Comparison of ENCODE assay signal across 1 cellular context in the genomic region with DNA sequence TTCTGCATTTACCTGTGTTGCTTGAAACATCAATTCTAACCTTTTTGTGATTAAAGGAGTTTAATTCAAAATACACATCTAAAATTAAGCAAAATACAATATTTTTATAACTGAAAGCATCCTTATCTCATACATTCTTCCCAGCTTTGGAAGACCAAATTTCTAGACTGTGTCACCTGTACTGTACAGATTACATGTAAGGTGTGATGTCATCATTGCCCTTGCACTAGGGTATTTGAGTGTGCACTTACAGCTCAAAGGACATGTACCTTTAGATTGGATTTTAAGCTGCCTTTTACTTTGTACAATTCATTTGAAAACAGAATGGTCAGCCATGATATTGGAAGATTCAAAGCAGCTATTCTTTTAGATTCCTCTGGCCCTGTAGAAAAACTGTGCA.
TF ChIP-seq lines count a peak whose summit lies in the region.

No MANE protein-coding gene starts in this region.

TF ChIP-seq in GM23338, 12 proteins besides CTCF, POLR2A, EP300 and RAD21 (continued from another document):
- TF ChIP-seq, protein P1, sequence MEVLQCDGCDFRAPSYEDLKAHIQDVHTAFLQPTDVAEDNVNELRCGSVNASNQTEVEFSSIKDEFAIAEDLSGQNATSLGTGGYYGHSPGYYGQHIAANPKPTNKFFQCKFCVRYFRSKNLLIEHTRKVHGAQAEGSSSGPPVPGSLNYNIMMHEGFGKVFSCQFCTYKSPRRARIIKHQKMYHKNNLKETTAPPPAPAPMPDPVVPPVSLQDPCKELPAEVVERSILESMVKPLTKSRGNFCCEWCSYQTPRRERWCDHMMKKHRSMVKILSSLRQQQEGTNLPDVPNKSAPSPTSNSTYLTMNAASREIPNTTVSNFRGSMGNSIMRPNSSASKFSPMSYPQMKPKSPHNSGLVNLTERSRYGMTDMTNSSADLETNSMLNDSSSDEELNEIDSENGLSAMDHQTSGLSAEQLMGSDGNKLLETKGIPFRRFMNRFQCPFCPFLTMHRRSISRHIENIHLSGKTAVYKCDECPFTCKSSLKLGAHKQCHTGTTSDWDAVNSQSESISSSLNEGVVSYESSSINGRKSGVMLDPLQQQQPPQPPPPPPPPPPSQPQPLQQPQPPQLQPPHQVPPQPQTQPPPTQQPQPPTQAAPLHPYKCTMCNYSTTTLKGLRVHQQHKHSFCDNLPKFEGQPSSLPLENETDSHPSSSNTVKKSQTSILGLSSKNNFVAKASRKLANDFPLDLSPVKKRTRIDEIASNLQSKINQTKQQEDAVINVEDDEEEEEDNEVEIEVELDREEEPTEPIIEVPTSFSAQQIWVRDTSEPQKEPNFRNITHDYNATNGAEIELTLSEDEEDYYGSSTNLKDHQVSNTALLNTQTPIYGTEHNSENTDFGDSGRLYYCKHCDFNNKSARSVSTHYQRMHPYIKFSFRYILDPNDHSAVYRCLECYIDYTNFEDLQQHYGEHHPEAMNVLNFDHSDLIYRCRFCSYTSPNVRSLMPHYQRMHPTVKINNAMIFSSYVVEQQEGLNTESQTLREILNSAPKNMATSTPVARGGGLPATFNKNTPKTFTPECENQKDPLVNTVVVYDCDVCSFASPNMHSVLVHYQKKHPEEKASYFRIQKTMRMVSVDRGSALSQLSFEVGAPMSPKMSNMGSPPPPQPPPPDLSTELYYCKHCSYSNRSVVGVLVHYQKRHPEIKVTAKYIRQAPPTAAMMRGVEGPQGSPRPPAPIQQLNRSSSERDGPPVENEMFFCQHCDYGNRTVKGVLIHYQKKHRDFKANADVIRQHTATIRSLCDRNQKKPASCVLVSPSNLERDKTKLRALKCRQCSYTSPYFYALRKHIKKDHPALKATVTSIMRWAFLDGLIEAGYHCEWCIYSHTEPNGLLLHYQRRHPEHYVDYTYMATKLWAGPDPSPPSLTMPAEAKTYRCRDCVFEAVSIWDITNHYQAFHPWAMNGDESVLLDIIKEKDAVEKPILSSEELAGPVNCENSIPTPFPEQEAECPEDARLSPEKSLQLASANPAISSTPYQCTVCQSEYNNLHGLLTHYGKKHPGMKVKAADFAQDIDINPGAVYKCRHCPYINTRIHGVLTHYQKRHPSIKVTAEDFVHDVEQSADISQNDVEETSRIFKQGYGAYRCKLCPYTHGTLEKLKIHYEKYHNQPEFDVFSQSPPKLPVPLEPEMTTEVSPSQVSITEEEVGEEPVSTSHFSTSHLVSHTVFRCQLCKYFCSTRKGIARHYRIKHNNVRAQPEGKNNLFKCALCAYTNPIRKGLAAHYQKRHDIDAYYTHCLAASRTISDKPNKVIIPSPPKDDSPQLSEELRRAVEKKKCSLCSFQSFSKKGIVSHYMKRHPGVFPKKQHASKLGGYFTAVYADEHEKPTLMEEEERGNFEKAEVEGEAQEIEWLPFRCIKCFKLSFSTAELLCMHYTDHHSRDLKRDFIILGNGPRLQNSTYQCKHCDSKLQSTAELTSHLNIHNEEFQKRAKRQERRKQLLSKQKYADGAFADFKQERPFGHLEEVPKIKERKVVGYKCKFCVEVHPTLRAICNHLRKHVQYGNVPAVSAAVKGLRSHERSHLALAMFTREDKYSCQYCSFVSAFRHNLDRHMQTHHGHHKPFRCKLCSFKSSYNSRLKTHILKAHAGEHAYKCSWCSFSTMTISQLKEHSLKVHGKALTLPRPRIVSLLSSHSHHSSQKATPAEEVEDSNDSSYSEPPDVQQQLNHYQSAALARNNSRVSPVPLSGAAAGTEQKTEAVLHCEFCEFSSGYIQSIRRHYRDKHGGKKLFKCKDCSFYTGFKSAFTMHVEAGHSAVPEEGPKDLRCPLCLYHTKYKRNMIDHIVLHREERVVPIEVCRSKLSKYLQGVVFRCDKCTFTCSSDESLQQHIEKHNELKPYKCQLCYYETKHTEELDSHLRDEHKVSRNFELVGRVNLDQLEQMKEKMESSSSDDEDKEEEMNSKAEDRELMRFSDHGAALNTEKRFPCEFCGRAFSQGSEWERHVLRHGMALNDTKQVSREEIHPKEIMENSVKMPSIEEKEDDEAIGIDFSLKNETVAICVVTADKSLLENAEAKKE (CRISPR knock-in tag; IDR thresholded peaks at IDR 0.05), result no peak
